Comparison of ENCODE assay signal across 8 cellular contexts in genomic region chr12:55932546-55932919, GRCh38. TPM values are rescaled to one million over a fixed set of nuclear protein-coding genes. Genes with fewer than 3 reads are reported as not detected.
DNase-seq lines count a peak whose midpoint lies in the region; ATAC-seq and TF ChIP-seq lines count a peak whose summit lies in the region.

No MANE protein-coding gene starts in this region.

- H3K4me1 Mint-ChIP-seq in progenitor cell of endocrine pancreas (ENCODE audit: low read depth): peaks cover 17% of the 10 kb centered on the region

- H3K27me3 Mint-ChIP-seq in progenitor cell of endocrine pancreas: peaks cover 58% of the 10 kb centered on the region

- no peaks in the 10 kb centered on the region for H3K9me3 Mint-ChIP-seq in progenitor cell of endocrine pancreas (ENCODE audit: low read depth)

- peak overlapping the region; percentile 96 for H3K4me2 ChIP-seq in Loucy (ENCODE audit: low read depth, low read length, poor library complexity, severe bottlenecking)

- peak overlapping the region; percentile 98 for H3K9ac ChIP-seq in Loucy (ENCODE audit: low read depth, low read length, poor library complexity, severe bottlenecking)

- H3K4me3 ChIP-seq in Loucy (ENCODE audit: low read length, poor library complexity, severe bottlenecking) (peak overlapping the region; percentile 84), fibroblast of mammary gland (ENCODE audit: control insufficient read depth, low read depth, low read length) (peak overlapping the region; percentile 78)

- ATAC-seq in GM21717 (IDR thresholded peaks at IDR 0.05; ENCODE audit: unreplicated experiment) (no peak), GM18511 (IDR thresholded peaks at IDR 0.05; ENCODE audit: unreplicated experiment) (no peak)

- no peaks in the 10 kb centered on the region for H3K36me3 ChIP-seq in Loucy (ENCODE audit: insufficient read depth, low read length)

- H3K4me1 ChIP-seq in Loucy (ENCODE audit: insufficient read depth, low read length, poor library complexity, severe bottlenecking): peaks cover 46% of the 10 kb centered on the region

- H3K9me3 ChIP-seq in Loucy (ENCODE audit: insufficient read depth, low read depth, low read length): no peaks in the 10 kb centered on the region

- H4K20me1 ChIP-seq in Loucy (ENCODE audit: insufficient read depth, low read length, poor library complexity, severe bottlenecking): peaks cover 5% of the 10 kb centered on the region

- no peaks in the 10 kb centered on the region for H3K9me2 ChIP-seq in Loucy (replicated peaks; ENCODE audit: low read depth, low read length)

- H3K4me3 Mint-ChIP-seq in progenitor cell of endocrine pancreas (ENCODE audit: low read depth): peak overlapping the region; percentile 81

- TF ChIP-seq CTCF in Loucy (conservative IDR thresholded peaks at IDR 0.05; ENCODE audit: low read length): no peak
- TF ChIP-seq CTCF in fibroblast of mammary gland (conservative IDR thresholded peaks at IDR 0.05; ENCODE audit: control insufficient read depth, insufficient read depth, low read depth, low read length): no peak
- TF ChIP-seq CTCF in progenitor cell of endocrine pancreas (IDR thresholded peaks at IDR 0.05; ENCODE audit: unreplicated experiment): no peak

- H3K27me3 ChIP-seq in Loucy (ENCODE audit: insufficient read depth, low read length, poor library complexity, severe bottlenecking): no peaks in the 10 kb centered on the region

- DNase-seq in COLO668 (lab: John Stamatoyannopoulos, UW; ENCODE audit: unreplicated experiment): peak; percentile 6
- peak; percentile 52 for DNase-seq in activated T-cell treated with anti-CD3 and anti-CD28 coated beads for 4 hours
- peak; percentile 43 for DNase-seq in fibroblast of mammary gland (ENCODE audit: low read depth)
- DNase-seq in progenitor cell of endocrine pancreas (ENCODE audit: low spot score, unreplicated experiment): no peak
- no peak for DNase-seq in retina

- peaks cover 53% of the 10 kb centered on the region for H3K79me2 ChIP-seq in Loucy (ENCODE audit: insufficient read depth, low read length)

- no peaks in the 10 kb centered on the region for H3K36me3 Mint-ChIP-seq in progenitor cell of endocrine pancreas (ENCODE audit: insufficient read depth)

- H3F3A ChIP-seq in Loucy (ENCODE audit: low read depth): peaks cover 16% of the 10 kb centered on the region

- H3K27ac Mint-ChIP-seq in progenitor cell of endocrine pancreas: no peak overlapping the region

- peak overlapping the region; percentile 65 for H2AFZ ChIP-seq in Loucy (ENCODE audit: low read length)

RNA-seq across cellular contexts. Expression of gene DGKA, which starts 1.6 kb away (rescaled TPM):
- total RNA-seq in progenitor cell of endocrine pancreas: 10.2 and 16.8 TPM in 2 replicates

RNA-seq across cellular contexts. Expression of gene PYM1, which starts 4.8 kb away (rescaled TPM):
- 38.0 and 42.8 TPM in 2 replicates for total RNA-seq in progenitor cell of endocrine pancreas

RNA-seq across cellular contexts. Expression of gene PMEL, which starts 33.3 kb away (rescaled TPM):
- total RNA-seq in progenitor cell of endocrine pancreas: 3.7 and 6.3 TPM in 2 replicates

RNA-seq across cellular contexts. Expression of gene CDK2, which starts 34.1 kb away (rescaled TPM):
- total RNA-seq in progenitor cell of endocrine pancreas: 62.1 and 66.9 TPM in 2 replicates

RNA-seq across cellular contexts. Expression of gene RAB5B, which starts 41.3 kb away (rescaled TPM):
- 111 and 116 TPM in 2 replicates for total RNA-seq in progenitor cell of endocrine pancreas

Comparison
In these comparisons a context has a peak if more than half of its experiments do, and no peak if none do; other contexts are left out.
1. DNase-seq: peak in COLO668 (single experiment), activated T-cell treated with anti-CD3 and anti-CD28 coated beads for 4 hours (single experiment) and fibroblast of mammary gland (single experiment); none in progenitor cell of endocrine pancreas (single experiment) and retina (single experiment).